Comparison of ENCODE assay signal across 10 cellular contexts in the genomic region with DNA sequence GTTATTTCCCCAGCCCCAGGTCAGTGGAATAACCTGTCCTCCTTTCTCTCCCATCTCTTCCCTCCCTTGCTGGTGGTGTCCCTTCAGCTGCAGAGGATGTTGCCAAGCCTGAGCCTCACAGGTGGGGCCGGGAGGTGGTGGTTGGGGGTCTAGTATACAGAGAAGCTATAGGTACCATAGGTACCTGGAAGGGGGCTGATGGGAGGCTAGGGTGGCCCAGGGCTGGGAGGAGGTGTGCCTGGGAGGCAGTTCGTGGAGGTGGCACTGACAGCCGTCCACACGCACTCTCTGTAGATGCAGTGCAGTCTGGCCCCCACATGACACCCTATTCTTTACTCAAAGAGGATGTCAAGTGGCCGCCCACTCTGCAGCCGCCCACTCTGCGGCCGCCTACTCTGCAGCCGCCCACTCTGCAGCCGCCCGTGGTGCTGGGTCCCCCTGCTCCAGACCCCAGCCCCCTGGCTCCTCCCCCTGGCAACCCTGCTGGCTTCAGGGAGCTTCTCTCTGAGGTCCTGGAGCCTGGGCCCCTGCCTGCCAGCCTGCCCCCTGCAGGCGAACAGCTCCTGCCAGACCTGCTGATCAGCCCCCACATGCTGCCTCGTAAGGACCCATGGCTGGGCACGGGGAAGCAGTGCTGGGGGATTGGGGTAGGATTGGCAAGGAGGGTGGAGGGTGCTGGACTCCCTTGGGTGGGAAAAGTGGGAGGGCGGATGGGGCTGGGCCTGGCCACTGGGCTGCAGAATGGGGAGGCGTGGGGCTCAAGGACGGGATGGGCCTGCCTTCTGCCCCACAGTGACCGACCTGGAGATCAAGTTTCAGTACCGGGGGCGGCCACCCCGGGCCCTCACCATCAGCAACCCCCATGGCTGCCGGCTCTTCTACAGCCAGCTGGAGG. TPM values are rescaled to one million over a fixed set of nuclear protein-coding genes. Genes with fewer than 3 reads are reported as not detected.
A peak's percentile ranks its signal among the peaks of the same experiment; 100 is the strongest.
DNase-seq lines count a peak whose midpoint lies in the region; ATAC-seq and TF ChIP-seq lines count a peak whose summit lies in the region.
"Had no signal": no experiment of that assay in that cellular context is flagged by ENCODE, and none has a peak within 500 bp of the region (broad histone marks: within the 10 kb centered on the region; RNA-seq: fewer than 3 reads in every experiment).

No MANE protein-coding gene starts in this region.

- WGBS in sigmoid colon, 2 donors = 89 to 93% methylated on average over 22 of the region's 22 CpGs

- DNase-seq in AG04449 (ENCODE audit: low read depth, low spot score) (no peak), SK-MEL-5 (ENCODE audit: low read depth, low spot score) (peak; percentile 41), iPS-NIHi7 (ENCODE audit: extremely low spot score) (peak; percentile 68), T-helper 17 cell (no peak), NK-92 (lab: John Stamatoyannopoulos, UW; ENCODE audit: unreplicated experiment) (no peak), sigmoid colon (no peak), ecto neural progenitor cell (ENCODE audit: low spot score) (no peak)
- DNase-seq: activated CD4-positive, alpha-beta memory T cell treated with anti-CD3 and anti-CD28 coated beads, Interleukin-2, amount 10 ng/mL, durations not matched to agents 7 days and 5 days; SIG-M5 had no signal

- H3K27ac Mint-ChIP-seq in T-helper 17 cell = no peak overlapping the region
- H3K27ac Mint-ChIP-seq: activated CD4-positive, alpha-beta memory T cell treated with anti-CD3 and anti-CD28 coated beads, Interleukin-2, amount 10 ng/mL, durations not matched to agents 7 days and 5 days had no signal

- H3K4me1 Mint-ChIP-seq in T-helper 17 cell = peaks cover 10% of the 10 kb centered on the region

- no peaks in the 10 kb centered on the region for H3K9me3 ChIP-seq in T-helper 17 cell (ENCODE audit: control insufficient read depth, low read length, poor library complexity, severe bottlenecking)
- no peaks in the 10 kb centered on the region for H3K9me3 ChIP-seq in sigmoid colon

- no peaks in the 10 kb centered on the region for H3K36me3 Mint-ChIP-seq in T-helper 17 cell (ENCODE audit: low read depth)

- H3K27me3 Mint-ChIP-seq in T-helper 17 cell = no peaks in the 10 kb centered on the region
- H3K27me3 Mint-ChIP-seq: activated CD4-positive, alpha-beta memory T cell treated with anti-CD3 and anti-CD28 coated beads, Interleukin-2, amount 10 ng/mL, durations not matched to agents 7 days and 5 days had no signal

- H3K4me3 Mint-ChIP-seq in T-helper 17 cell = no peak overlapping the region
- H3K4me3 Mint-ChIP-seq: activated CD4-positive, alpha-beta memory T cell treated with anti-CD3 and anti-CD28 coated beads, Interleukin-2, amount 10 ng/mL, durations not matched to agents 7 days and 5 days had no signal

- intact Hi-C loops in sigmoid colon (cut with DNase I) = no loop called here

- H3K27me3 ChIP-seq in sigmoid colon = peaks cover 0 to under 1% (median 0%) of the 10 kb centered on the region in 3 donors

- H3K4me1 ChIP-seq in sigmoid colon = no peaks in the 10 kb centered on the region

- no peak for TF ChIP-seq EP300 in sigmoid colon (IDR thresholded peaks at IDR 0.05)

- CTCF ChIA-PET in AG04449 (lab: Yijun Ruan, JAX) = interaction anchor here (1.0 to 1.9 kb wide), 3 partner anchors 12 to 144 kb away, joined by 3 to 7 read pairs (median 3); no protein-coding TSS in a partner anchor

- peaks cover 0 to 7% (median 0%) of the 10 kb centered on the region in 4 donors for H3K36me3 ChIP-seq in sigmoid colon

- POLR2A ChIA-PET in AG04449 (lab: Yijun Ruan, JAX) = no interaction called here

- in situ Hi-C loops in SK-MEL-5 (cut with HindIII; ENCODE audit: low pct_unique_long_range_greater_than_20kb, low sequenced_read_pairs) = no loop called here

- no peak overlapping the region for H3K27ac ChIP-seq in sigmoid colon

- no peak for TF ChIP-seq POLR2A in sigmoid colon (IDR thresholded peaks at IDR 0.05)

- no peak for ATAC-seq in T-helper 17 cell

- peak; percentile 2 for TF ChIP-seq CTCF in AG04449 (IDR thresholded peaks at IDR 0.05; ENCODE audit: insufficient read depth, low read length, missing control alignments)
- peak; percentile 50 for TF ChIP-seq CTCF in GM12873 (IDR thresholded peaks at IDR 0.05; ENCODE audit: insufficient read depth, low read depth, low read length, missing control alignments)
- no peak for TF ChIP-seq CTCF in sigmoid colon (IDR thresholded peaks at IDR 0.05)

- no peak overlapping the region for H3K4me3 ChIP-seq in AG04449 (ENCODE audit: low read depth, low read length)
- H3K4me3 ChIP-seq in sigmoid colon = no peak overlapping the region

RNA-seq across cellular contexts. Expression of gene IRF5, which starts 9.5 kb away (rescaled TPM):
- total RNA-seq in SK-MEL-5 (2014; rRNA removed; shearing (Covaris generic)) = 6.3 and 6.9 TPM in 2 replicates
- polyA plus RNA-seq in SK-MEL-5 (2015; cell fraction: cytosol; rRNA removed) = 2.6 and 5.0 TPM in 2 replicates
- polyA plus RNA-seq in SK-MEL-5 (2015; cell fraction: nucleus; rRNA removed) = 11.7 and 15.6 TPM in 2 replicates
- total RNA-seq in T-helper 17 cell (10 to 100 TPM; 12.5 to 13.6 TPM), sigmoid colon (10 to 100 TPM in 1 of 4 donors, 1 to 10 TPM in 3; 6.0 to 15.3 (median 8.1) TPM)
- 10 to 100 TPM in 1 of 3 donors, 1 to 10 TPM in 2; 4.6 to 11.3 (median 4.8) TPM for polyA plus RNA-seq in sigmoid colon

RNA-seq across cellular contexts. Expression of gene KCP, which starts 36.7 kb away (rescaled TPM):
- total RNA-seq in SK-MEL-5 (2014; rRNA removed; shearing (Covaris generic)) = 0.03 and 0.13 TPM in 2 replicates
- 0.23 and 0.30 TPM in 2 replicates for polyA plus RNA-seq in SK-MEL-5 (2015; cell fraction: cytosol; rRNA removed)
- 3.2 and 5.4 TPM in 2 replicates for polyA plus RNA-seq in SK-MEL-5 (2015; cell fraction: nucleus; rRNA removed)
- 1 to 10 TPM in 1 of 2 donors, under 1 TPM in 1; 0.23 to 1.2 TPM for total RNA-seq in T-helper 17 cell
- total RNA-seq in sigmoid colon = under 1 TPM in 3 of 4 donors, not detected in 1; 0.14 to 0.36 (median 0.28) TPM
- under 1 TPM in 1 of 3 donors, not detected in 2; 0.42 TPM for polyA plus RNA-seq in sigmoid colon

Comparison
In these comparisons a context has a peak if more than half of its experiments do, and no peak if none do; other contexts are left out.
1. DNase-seq: peak in SK-MEL-5 (single experiment) and iPS-NIHi7 (single experiment); none in AG04449 (single experiment), T-helper 17 cell (0 of 3), NK-92 (single experiment), sigmoid colon (single experiment) and ecto neural progenitor cell (single experiment).
2. CTCF ChIP-seq: peak in AG04449 (single experiment) and GM12873 (single experiment); none in sigmoid colon (0 of 4).